Comparison of ENCODE assay signal across 1 cellular context in the genomic region with DNA sequence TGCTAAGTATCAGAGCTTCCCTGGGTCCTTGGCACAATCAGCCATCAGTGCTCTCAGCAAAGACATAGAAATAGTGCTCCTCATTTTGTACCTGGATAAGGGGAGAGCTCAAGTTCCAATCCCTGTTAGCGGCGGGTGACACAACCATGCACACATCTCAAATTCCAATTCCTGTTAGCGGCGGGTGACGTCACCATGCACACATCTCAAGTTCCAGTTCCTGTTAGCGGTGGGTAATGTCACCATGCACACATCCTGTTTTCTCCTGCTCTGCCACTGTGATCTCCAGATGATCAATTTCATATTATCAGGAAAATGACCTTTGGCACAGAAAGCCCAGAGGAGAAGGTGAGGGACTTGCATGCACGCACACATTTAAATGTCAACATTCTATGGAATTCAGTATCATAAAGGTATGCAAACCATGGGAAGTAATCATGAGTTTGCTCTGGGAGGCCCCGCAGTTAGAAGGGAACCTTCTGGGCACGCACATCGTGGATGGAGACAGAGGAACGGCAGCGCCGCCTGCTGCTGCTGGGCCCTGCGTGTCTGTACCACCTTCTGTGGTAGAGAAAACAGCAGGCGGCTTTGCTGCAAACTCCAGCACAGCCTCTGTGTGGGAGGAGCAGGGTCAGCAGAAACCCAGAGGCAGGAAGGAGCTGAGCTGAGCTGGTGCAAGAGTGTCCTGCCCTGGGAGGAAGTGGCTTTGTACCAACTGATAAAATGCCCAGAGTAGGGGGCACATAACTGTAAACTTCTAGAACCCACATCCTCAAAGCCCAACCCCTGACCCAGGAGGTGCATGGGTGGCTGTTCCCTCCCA.
TF ChIP-seq lines count a peak whose summit lies in the region.

No MANE protein-coding gene starts in this region.

TF ChIP-seq in HepG2, 621 proteins besides CTCF, POLR2A, EP300 and RAD21 (continued from another document and continues in another):
- TF ChIP-seq, protein P1, sequence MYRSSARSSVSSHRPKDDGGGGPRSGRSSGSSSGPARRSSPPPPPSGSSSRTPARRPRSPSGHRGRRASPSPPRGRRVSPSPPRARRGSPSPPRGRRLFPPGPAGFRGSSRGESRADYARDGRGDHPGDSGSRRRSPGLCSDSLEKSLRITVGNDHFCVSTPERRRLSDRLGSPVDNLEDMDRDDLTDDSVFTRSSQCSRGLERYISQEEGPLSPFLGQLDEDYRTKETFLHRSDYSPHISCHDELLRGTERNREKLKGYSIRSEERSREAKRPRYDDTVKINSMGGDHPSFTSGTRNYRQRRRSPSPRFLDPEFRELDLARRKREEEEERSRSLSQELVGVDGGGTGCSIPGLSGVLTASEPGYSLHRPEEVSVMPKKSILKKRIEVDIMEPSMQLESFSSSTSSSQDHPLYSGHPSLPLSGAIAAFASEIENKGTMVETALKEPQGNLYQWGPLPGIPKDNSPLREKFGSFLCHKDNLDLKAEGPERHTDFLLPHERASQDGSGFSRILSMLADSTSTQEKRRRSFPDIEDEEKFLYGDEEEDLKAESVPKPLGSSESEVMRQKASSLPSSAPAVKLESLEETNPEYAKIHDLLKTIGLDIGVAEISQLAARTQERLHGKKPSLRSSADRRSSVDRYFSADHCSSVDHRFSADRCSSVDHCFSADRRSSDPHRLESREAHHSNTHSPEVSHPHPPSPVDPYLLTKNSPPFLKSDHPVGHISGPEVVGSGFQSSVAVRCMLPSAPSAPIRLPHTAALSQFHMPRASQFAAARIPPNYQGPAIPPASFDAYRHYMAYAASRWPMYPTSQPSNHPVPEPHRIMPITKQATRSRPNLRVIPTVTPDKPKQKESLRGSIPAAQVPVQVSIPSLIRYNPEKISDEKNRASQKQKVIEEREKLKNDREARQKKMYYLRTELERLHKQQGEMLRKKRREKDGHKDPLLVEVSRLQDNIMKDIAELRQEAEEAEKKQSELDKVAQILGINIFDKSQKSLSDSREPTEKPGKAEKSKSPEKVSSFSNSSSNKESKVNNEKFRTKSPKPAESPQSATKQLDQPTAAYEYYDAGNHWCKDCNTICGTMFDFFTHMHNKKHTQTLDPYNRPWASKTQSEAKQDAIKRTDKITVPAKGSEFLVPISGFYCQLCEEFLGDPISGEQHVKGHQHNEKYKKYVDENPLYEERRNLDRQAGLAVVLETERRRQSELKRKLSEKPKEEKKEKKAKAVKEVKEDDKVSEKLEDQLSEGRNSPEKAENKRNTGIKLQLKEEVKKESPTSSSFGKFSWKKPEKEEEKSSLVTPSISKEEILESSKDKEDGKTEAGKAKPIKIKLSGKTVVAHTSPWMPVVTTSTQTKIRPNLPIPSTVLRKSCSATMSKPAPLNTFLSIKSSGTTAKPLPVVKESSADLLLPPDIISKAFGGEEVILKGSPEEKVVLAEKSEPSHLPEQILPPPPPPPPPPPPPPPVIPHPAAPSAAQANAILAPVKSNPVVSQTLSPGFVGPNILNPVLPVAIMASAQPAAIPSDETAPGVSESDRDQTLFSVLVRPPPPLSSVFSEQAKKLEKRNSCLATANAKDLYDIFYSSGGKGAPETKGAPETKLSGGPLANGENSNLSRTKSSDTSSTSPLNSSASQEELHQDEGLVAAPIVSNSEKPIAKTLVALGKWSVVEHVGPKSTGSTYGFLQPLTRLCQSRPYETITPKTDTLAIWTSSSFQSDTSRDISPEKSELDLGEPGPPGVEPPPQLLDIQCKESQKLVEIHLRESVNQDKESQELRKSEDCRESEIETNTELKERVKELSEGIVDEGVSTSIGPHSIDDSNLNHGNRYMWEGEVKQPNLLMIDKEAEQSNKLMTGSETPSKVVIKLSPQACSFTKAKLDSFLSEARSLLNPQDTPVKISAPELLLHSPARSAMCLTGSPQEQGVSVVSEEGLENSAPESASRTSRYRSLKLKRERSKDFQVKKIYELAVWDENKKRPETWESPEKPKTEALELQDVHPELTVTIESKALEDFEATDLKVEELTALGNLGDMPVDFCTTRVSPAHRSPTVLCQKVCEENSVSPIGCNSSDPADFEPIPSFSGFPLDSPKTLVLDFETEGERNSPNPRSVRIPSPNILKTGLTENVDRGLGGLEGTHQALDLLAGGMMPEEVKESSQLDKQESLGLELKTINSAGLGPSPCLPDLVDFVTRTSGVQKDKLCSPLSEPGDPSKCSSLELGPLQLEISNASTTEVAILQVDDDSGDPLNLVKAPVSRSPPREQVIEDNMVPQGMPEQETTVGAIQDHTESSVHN (CRISPR knock-in tag; IDR thresholded peaks at IDR 0.05), result no peak
- TF ChIP-seq CCDC6 (CRISPR knock-in tag; IDR thresholded peaks at IDR 0.05), result no peak; the same call in 1 of the 2 replicates
- no peak for TF ChIP-seq GTF2F1 (IDR thresholded peaks at IDR 0.05; ENCODE audit: low read length)
- TF ChIP-seq, protein P2, sequence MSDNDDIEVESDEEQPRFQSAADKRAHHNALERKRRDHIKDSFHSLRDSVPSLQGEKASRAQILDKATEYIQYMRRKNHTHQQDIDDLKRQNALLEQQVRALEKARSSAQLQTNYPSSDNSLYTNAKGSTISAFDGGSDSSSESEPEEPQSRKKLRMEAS (IDR thresholded peaks at IDR 0.05), result peak; percentile 54; the same call in 1 of the 2 replicates
- no peak for TF ChIP-seq ZNF101 (CRISPR knock-in tag; IDR thresholded peaks at IDR 0.05; ENCODE audit: borderline replicate concordance, low read depth)
- no peak for TF ChIP-seq HOXA7 (CRISPR knock-in tag; IDR thresholded peaks at IDR 0.05)
- peak; percentile 51 for TF ChIP-seq DPF2 (CRISPR knock-in tag; IDR thresholded peaks at IDR 0.05; ENCODE audit: borderline replicate concordance, low read depth)
- TF ChIP-seq ZNF274 (CRISPR knock-in tag; IDR thresholded peaks at IDR 0.05), result no peak
- no peak for TF ChIP-seq KLF6 (CRISPR knock-in tag; IDR thresholded peaks at IDR 0.05)
- TF ChIP-seq, protein P3, sequence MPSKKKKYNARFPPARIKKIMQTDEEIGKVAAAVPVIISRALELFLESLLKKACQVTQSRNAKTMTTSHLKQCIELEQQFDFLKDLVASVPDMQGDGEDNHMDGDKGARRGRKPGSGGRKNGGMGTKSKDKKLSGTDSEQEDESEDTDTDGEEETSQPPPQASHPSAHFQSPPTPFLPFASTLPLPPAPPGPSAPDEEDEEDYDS (CRISPR knock-in tag; IDR thresholded peaks at IDR 0.05), result peak; percentile 34; the same call in 1 of the 2 replicates
- TF ChIP-seq ZNF766 (CRISPR knock-in tag; IDR thresholded peaks at IDR 0.05; ENCODE audit: borderline replicate concordance), result no peak
- TF ChIP-seq SOX13 (IDR thresholded peaks at IDR 0.05), result no peak
- peak in 1 of 2 experiments; percentile 31; a peak in 1 of 4 replicates for TF ChIP-seq SOX13 (CRISPR knock-in tag; conservative IDR thresholded peaks at IDR 0.05 in 1 of 2, IDR thresholded peaks at IDR 0.05 in 1 of 2)
- TF ChIP-seq ATRX (CRISPR knock-in tag; IDR thresholded peaks at IDR 0.05; ENCODE audit: borderline replicate concordance), result no peak
- TF ChIP-seq, protein P4, sequence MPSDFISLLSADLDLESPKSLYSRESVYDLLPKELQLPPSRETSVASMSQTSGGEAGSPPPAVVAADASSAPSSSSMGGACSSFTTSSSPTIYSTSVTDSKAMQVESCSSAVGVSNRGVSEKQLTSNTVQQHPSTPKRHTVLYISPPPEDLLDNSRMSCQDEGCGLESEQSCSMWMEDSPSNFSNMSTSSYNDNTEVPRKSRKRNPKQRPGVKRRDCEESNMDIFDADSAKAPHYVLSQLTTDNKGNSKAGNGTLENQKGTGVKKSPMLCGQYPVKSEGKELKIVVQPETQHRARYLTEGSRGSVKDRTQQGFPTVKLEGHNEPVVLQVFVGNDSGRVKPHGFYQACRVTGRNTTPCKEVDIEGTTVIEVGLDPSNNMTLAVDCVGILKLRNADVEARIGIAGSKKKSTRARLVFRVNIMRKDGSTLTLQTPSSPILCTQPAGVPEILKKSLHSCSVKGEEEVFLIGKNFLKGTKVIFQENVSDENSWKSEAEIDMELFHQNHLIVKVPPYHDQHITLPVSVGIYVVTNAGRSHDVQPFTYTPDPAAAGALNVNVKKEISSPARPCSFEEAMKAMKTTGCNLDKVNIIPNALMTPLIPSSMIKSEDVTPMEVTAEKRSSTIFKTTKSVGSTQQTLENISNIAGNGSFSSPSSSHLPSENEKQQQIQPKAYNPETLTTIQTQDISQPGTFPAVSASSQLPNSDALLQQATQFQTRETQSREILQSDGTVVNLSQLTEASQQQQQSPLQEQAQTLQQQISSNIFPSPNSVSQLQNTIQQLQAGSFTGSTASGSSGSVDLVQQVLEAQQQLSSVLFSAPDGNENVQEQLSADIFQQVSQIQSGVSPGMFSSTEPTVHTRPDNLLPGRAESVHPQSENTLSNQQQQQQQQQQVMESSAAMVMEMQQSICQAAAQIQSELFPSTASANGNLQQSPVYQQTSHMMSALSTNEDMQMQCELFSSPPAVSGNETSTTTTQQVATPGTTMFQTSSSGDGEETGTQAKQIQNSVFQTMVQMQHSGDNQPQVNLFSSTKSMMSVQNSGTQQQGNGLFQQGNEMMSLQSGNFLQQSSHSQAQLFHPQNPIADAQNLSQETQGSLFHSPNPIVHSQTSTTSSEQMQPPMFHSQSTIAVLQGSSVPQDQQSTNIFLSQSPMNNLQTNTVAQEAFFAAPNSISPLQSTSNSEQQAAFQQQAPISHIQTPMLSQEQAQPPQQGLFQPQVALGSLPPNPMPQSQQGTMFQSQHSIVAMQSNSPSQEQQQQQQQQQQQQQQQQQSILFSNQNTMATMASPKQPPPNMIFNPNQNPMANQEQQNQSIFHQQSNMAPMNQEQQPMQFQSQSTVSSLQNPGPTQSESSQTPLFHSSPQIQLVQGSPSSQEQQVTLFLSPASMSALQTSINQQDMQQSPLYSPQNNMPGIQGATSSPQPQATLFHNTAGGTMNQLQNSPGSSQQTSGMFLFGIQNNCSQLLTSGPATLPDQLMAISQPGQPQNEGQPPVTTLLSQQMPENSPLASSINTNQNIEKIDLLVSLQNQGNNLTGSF (CRISPR knock-in tag; IDR thresholded peaks at IDR 0.05), result no peak
- TF ChIP-seq, protein P5, sequence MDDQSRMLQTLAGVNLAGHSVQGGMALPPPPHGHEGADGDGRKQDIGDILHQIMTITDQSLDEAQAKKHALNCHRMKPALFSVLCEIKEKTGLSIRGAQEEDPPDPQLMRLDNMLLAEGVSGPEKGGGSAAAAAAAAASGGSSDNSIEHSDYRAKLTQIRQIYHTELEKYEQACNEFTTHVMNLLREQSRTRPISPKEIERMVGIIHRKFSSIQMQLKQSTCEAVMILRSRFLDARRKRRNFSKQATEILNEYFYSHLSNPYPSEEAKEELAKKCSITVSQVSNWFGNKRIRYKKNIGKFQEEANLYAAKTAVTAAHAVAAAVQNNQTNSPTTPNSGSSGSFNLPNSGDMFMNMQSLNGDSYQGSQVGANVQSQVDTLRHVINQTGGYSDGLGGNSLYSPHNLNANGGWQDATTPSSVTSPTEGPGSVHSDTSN (CRISPR knock-in tag; IDR thresholded peaks at IDR 0.05; ENCODE audit: borderline replicate concordance), result no peak
- TF ChIP-seq ZNF737 (CRISPR knock-in tag; IDR thresholded peaks at IDR 0.05; ENCODE audit: borderline replicate concordance), result no peak
- no peak for TF ChIP-seq ZNF775 (CRISPR knock-in tag; IDR thresholded peaks at IDR 0.05; ENCODE audit: borderline replicate concordance)
- no peak for TF ChIP-seq CBX1 (IDR thresholded peaks at IDR 0.05; ENCODE audit: low read depth)
- TF ChIP-seq SMAD3 (CRISPR knock-in tag; IDR thresholded peaks at IDR 0.05), result peak; percentile 45; the same call in 1 of the 2 replicates
- TF ChIP-seq XRCC5 (optimal IDR thresholded peaks at IDR 0.05; ENCODE audit: low read length), result peak; percentile 52
- TF ChIP-seq ZNF839 (CRISPR knock-in tag; IDR thresholded peaks at IDR 0.05; ENCODE audit: borderline replicate concordance), result no peak
- no peak for TF ChIP-seq ZNF792 (CRISPR knock-in tag; IDR thresholded peaks at IDR 0.05)
- TF ChIP-seq SIN3B (IDR thresholded peaks at IDR 0.05; ENCODE audit: low read length), result no peak
- TF ChIP-seq, protein P6, sequence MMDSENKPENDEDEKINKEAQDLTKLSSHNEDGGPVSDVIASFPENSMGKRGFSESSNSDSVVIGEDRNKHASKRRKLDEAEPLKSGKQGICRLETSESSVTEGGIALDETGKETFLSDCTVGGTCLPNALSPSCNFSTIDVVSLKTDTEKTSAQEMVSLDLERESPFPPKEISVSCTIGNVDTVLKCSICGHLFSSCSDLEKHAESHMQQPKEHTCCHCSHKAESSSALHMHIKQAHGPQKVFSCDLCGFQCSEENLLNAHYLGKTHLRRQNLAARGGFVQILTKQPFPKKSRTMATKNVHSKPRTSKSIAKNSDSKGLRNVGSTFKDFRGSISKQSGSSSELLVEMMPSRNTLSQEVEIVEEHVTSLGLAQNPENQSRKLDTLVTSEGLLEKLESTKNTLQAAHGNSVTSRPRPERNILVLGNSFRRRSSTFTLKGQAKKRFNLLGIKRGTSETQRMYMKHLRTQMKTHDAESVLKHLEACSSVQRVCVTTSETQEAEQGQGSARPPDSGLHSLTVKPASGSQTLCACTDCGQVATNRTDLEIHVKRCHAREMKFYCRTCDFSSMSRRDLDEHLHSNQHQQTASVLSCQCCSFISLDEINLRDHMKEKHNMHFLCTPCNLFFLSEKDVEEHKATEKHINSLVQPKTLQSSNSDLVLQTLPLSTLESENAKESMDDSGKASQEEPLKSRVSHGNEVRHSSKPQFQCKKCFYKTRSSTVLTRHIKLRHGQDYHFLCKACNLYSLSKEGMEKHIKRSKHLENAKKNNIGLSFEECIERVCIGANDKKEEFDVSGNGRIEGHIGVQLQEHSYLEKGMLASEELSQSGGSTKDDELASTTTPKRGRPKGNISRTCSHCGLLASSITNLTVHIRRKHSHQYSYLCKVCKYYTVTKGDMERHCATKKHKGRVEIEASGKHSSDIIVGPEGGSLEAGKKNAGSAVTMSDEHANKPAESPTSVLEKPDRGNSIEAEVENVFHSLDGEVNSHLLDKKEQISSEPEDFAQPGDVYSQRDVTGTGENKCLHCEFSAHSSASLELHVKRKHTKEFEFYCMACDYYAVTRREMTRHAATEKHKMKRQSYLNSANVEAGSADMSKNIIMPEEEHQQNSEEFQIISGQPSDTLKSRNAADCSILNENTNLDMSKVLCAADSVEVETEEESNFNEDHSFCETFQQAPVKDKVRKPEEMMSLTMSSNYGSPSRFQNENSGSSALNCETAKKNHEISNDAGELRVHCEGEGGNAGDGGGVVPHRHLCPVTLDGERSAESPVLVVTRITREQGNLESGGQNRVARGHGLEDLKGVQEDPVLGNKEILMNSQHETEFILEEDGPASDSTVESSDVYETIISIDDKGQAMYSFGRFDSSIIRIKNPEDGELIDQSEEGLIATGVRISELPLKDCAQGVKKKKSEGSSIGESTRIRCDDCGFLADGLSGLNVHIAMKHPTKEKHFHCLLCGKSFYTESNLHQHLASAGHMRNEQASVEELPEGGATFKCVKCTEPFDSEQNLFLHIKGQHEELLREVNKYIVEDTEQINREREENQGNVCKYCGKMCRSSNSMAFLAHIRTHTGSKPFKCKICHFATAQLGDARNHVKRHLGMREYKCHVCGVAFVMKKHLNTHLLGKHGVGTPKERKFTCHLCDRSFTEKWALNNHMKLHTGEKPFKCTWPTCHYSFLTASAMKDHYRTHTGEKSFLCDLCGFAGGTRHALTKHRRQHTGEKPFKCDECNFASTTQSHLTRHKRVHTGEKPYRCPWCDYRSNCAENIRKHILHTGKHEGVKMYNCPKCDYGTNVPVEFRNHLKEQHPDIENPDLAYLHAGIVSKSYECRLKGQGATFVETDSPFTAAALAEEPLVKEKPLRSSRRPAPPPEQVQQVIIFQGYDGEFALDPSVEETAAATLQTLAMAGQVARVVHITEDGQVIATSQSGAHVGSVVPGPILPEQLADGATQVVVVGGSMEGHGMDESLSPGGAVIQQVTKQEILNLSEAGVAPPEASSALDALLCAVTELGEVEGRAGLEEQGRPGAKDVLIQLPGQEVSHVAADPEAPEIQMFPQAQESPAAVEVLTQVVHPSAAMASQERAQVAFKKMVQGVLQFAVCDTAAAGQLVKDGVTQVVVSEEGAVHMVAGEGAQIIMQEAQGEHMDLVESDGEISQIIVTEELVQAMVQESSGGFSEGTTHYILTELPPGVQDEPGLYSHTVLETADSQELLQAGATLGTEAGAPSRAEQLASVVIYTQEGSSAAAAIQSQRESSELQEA (CRISPR knock-in tag; IDR thresholded peaks at IDR 0.05; ENCODE audit: not compliant biosample characterization), result no peak
